In genomic region chr3:63995056-63995576, GRCh38 we compare ENCODE assay signal across 19 cellular contexts. TPM values are rescaled to one million over a fixed set of nuclear protein-coding genes. Genes with fewer than 3 reads are reported as not detected.
DNase-seq lines count a peak whose midpoint lies in the region; ATAC-seq lines count a peak whose summit lies in the region.
"Had no signal": no experiment of that assay in that cellular context is flagged by ENCODE, and none has a peak within 500 bp of the region (broad histone marks: within the 10 kb centered on the region; RNA-seq: fewer than 3 reads in every experiment).

No MANE protein-coding gene starts in this region.

- CTCF ChIA-PET in activated CD4-positive, alpha-beta T cell treated with anti-CD3 and anti-CD28 coated beads, Interleukin-2, amount 10 ng/mL, durations not matched to agents 7 days and 5 days (lab: Charles Lee) = interaction anchor here (1.2 to 2.7 kb wide), 4 partner anchors 10 to 116 kb away, joined by 3 to 7 read pairs (median 4); no protein-coding TSS in a partner anchor

- ATAC-seq in GM21515 (IDR thresholded peaks at IDR 0.05; ENCODE audit: unreplicated experiment) (no peak), HG03571 (IDR thresholded peaks at IDR 0.05; ENCODE audit: unreplicated experiment) (no peak), HG03196 (IDR thresholded peaks at IDR 0.05; ENCODE audit: unreplicated experiment) (no peak)

- POLR2A ChIA-PET in activated CD4-positive, alpha-beta T cell treated with anti-CD3 and anti-CD28 coated beads, Interleukin-2, amount 10 ng/mL, durations not matched to agents 7 days and 5 days (lab: Charles Lee) = no interaction called here

- H3K4me3 Mint-ChIP-seq in activated CD4-positive, alpha-beta T cell treated with anti-CD3 and anti-CD28 coated beads, Interleukin-2, amount 10 ng/mL, durations not matched to agents 7 days and 5 days = no peak overlapping the region
- no peak overlapping the region for H3K4me3 Mint-ChIP-seq in activated naive CD8-positive, alpha-beta T cell treated with anti-CD3 and anti-CD28 coated beads for 36 hours
- H3K4me3 Mint-ChIP-seq: brain had no signal

- H3K36me3 Mint-ChIP-seq in activated CD4-positive, alpha-beta T cell treated with anti-CD3 and anti-CD28 coated beads, Interleukin-2, amount 10 ng/mL, durations not matched to agents 7 days and 5 days (ENCODE audit: low read depth) = peaks cover 85% of the 10 kb centered on the region
- peaks cover 35% of the 10 kb centered on the region for H3K36me3 Mint-ChIP-seq in activated naive CD8-positive, alpha-beta T cell treated with anti-CD3 and anti-CD28 coated beads for 36 hours

- H3K4me1 Mint-ChIP-seq in activated CD4-positive, alpha-beta T cell treated with anti-CD3 and anti-CD28 coated beads, Interleukin-2, amount 10 ng/mL, durations not matched to agents 7 days and 5 days = peaks cover 38% of the 10 kb centered on the region
- peaks cover 47% of the 10 kb centered on the region for H3K4me1 Mint-ChIP-seq in activated naive CD8-positive, alpha-beta T cell treated with anti-CD3 and anti-CD28 coated beads for 36 hours

- H3K9me3 Mint-ChIP-seq in activated CD4-positive, alpha-beta T cell treated with anti-CD3 and anti-CD28 coated beads, Interleukin-2, amount 10 ng/mL, durations not matched to agents 7 days and 5 days = no peaks in the 10 kb centered on the region
- no peaks in the 10 kb centered on the region for H3K9me3 Mint-ChIP-seq in activated naive CD8-positive, alpha-beta T cell treated with anti-CD3 and anti-CD28 coated beads for 36 hours
- H3K9me3 Mint-ChIP-seq: brain had no signal

- DNase-seq in activated CD4-positive, alpha-beta T cell treated with anti-CD3 and anti-CD28 coated beads, Interleukin-2, amount 10 ng/mL, durations not matched to agents 7 days and 5 days = no peak
- no peak for DNase-seq in activated CD4-positive, alpha-beta T cell treated with anti-CD3 and anti-CD28 coated beads, Interleukin-2, amount 50 U/mL, for 48 hours
- DNase-seq in MV-4-11 (lab: John Stamatoyannopoulos, UW) = peak; percentile 66
- no peak for DNase-seq in activated naive CD8-positive, alpha-beta T cell treated with anti-CD3 and anti-CD28 coated beads for 36 hours
- DNase-seq in putamen (ENCODE audit: low spot score) = peak; percentile 39
- DNase-seq: ACHN; activated effector memory CD4-positive, alpha-beta T cell treated with anti-CD3 and anti-CD28 coated beads, Interleukin-2, amount 50 U/mL, for 16 hours; cortex of kidney; foreskin fibroblast; kidney; mesendoderm; NCI-H146; PC-9; stimulated activated CD4-positive, alpha-beta T cell treated with anti-CD3 and anti-CD28 coated beads, Interleukin-12 subunit alpha, Interleukin-12 subunit beta, amount 100 ng/mL, for 4 hours; tibial artery had no signal

- no peaks in the 10 kb centered on the region for H3K27me3 Mint-ChIP-seq in activated CD4-positive, alpha-beta T cell treated with anti-CD3 and anti-CD28 coated beads, Interleukin-2, amount 10 ng/mL, durations not matched to agents 7 days and 5 days
- no peaks in the 10 kb centered on the region for H3K27me3 Mint-ChIP-seq in activated naive CD8-positive, alpha-beta T cell treated with anti-CD3 and anti-CD28 coated beads for 36 hours
- H3K27me3 Mint-ChIP-seq: brain had no signal

- peak overlapping the region; percentile 48 for H3K27ac Mint-ChIP-seq in activated CD4-positive, alpha-beta T cell treated with anti-CD3 and anti-CD28 coated beads, Interleukin-2, amount 10 ng/mL, durations not matched to agents 7 days and 5 days
- H3K27ac Mint-ChIP-seq in activated naive CD8-positive, alpha-beta T cell treated with anti-CD3 and anti-CD28 coated beads for 36 hours = peak overlapping the region; percentile 78

RNA-seq across cellular contexts. Expression of gene PSMD6, which starts 28.2 kb away (rescaled TPM):
- total RNA-seq in activated CD4-positive, alpha-beta T cell treated with anti-CD3 and anti-CD28 coated beads, Interleukin-2, amount 10 ng/mL, durations not matched to agents 7 days and 5 days = 10 to 100 TPM; 73.4 to 75.0 TPM
- 100 to 1,000 TPM; 130 to 132 TPM for total RNA-seq in activated naive CD8-positive, alpha-beta T cell treated with anti-CD3 and anti-CD28 coated beads for 36 hours

Comparison
In these comparisons a context has a peak if more than half of its experiments do, and no peak if none do; other contexts are left out.
1. DNase-seq: peak in MV-4-11 (single experiment) and putamen (single experiment); none in activated CD4-positive, alpha-beta T cell treated with anti-CD3 and anti-CD28 coated beads, Interleukin-2, amount 10 ng/mL, durations not matched to agents 7 days and 5 days (single experiment), activated CD4-positive, alpha-beta T cell treated with anti-CD3 and anti-CD28 coated beads, Interleukin-2, amount 50 U/mL, for 48 hours (0 of 2) and activated naive CD8-positive, alpha-beta T cell treated with anti-CD3 and anti-CD28 coated beads for 36 hours (single experiment).